ENCODE assay signal across 8 cellular contexts in the genomic region with DNA sequence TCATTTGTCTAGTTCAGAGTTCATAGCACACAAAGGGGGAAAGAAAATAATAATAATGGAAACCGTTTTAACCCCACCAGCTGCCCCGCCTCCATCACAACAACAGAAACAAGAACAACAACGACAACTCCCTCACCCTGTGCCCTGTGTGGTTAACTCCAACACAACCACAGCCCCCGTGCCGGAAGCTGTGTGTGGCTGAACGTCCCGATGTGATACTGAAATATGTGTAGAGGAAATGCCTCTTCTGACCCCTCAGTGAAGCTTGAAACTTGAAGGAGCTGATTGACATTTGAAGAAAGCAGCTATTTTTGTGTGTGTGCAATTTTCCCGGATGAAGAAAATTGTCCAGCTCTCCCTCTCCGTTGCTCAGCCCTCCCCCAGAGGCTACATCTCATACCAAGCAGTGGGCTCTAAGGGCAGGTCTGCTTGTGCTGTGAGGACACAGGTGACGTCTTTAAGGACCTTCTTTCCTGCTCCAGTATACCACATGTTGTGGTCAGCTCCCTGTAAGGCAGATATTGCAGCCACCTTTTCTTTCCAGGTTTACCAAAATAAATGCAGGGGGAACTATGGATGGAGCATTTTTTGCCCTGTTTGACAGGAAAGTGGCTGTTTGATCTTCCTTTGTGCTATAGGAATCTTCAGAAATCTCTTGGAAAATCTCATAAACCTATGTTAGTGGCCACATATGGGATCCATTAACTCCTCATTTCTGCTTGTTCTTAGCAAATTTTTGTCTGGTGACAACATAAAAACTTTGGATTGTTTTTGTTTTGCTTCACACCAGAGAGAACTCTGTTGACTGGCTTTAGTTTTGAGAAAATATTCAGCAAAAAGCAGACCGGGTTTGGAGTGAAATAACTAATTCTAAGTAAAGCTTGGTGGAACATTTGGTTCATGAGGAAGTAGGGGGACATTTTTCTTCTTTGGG.
DNase-seq lines count a peak whose midpoint lies in the region; ATAC-seq lines count a peak whose summit lies in the region.

No MANE protein-coding gene starts in this region.

- DNase-seq in activated CD4-positive, CD25-positive, alpha-beta regulatory T cell (lab: John Stamatoyannopoulos, UW), result peak in 3 of 4 experiments; percentile 5 to 22 (median 13)
- DNase-seq in effector CD4-positive, alpha-beta T cell, result peak; percentile 22
- peak; percentile 5 to 12 for DNase-seq in stimulated activated CD4-positive, alpha-beta T cell treated with anti-CD3 and anti-CD28 coated beads, Interleukin-15, amount 100 ng/mL, for 1 hour (ENCODE audit: low read depth in 1 of 2, low spot score in 1 of 2)
- DNase-seq in NCI-H748 (lab: John Stamatoyannopoulos, UW; ENCODE audit: unreplicated experiment), result no peak
- DNase-seq in medulla oblongata (ENCODE audit: extremely low spot score), result no peak
- no peak for DNase-seq in middle frontal gyrus (ENCODE audit: extremely low spot score, low spot score)

- ATAC-seq in GM19025 (IDR thresholded peaks at IDR 0.05; ENCODE audit: low read depth, unreplicated experiment) (peak; percentile 84), HG03097 (IDR thresholded peaks at IDR 0.05; ENCODE audit: low FRiP score, unreplicated experiment) (peak; percentile 88)

Comparison
In these comparisons a context has a peak if more than half of its experiments do, and no peak if none do; other contexts are left out.
1. DNase-seq: peak in activated CD4-positive, CD25-positive, alpha-beta regulatory T cell (3 of 4), effector CD4-positive, alpha-beta T cell (single experiment) and stimulated activated CD4-positive, alpha-beta T cell treated with anti-CD3 and anti-CD28 coated beads, Interleukin-15, amount 100 ng/mL, for 1 hour (2 of 2); none in NCI-H748 (single experiment), medulla oblongata (single experiment) and middle frontal gyrus (single experiment).